Comparison of ENCODE assay signal across 8 cellular contexts in the genomic region with DNA sequence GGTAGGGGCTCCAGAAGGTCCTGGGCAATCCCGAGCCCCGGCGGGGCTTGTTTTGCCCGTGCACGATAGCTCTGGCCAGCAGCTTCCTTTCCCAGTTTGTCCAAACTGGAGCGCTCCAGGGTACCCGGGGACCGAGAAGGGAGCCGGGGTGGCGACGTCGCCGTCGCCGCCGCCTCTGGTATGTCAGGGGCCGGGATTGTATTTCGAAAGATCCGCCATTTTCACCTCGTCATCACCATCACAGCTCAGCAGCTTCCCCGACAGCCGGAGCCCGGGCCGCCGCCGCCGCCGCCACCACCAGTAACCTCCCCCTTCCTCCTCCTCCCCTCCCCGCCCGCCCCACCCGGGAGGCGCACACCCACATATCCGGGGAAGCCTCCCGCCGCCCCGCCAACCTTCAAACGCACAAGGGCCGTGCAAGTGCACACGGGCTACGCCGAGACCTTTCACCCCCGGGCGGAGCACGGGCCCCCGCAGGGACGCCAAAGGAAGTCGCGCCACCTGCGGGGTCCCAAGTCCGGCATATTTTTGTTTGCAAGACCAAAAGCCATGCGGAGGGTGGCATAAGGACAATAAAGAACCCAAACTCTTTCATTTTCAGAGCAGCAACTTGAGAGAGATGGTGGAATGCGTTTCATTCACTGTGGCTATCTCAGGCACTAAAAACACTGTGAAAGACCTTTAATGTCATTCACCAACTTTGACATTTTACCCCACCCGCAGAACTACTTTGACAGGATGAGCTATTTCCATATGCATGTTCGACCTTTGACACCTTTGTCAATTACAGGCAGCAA. TPM values are rescaled to one million over a fixed set of nuclear protein-coding genes. Genes with fewer than 3 reads are reported as not detected.
DNase-seq lines count a peak whose midpoint lies in the region; ATAC-seq and TF ChIP-seq lines count a peak whose summit lies in the region.

Gene LIN54, minus strand, starts transcription at position 302 of the 797 bp plus-strand sequence. CDS start 25,979 bp downstream, outside the sequence.

- no peaks in the 10 kb centered on the region for H3K9me3 ChIP-seq in A673 (ENCODE audit: low read depth, low read length, poor library complexity, severe bottlenecking)
- no peaks in the 10 kb centered on the region for H3K9me3 ChIP-seq in liver (ENCODE audit: control insufficient read depth in 4 of 4, low read length in 3 of 4)

- TF ChIP-seq RAD21 in liver (IDR thresholded peaks at IDR 0.05), result peak in 1 of 2 donors; percentile 14

- peak; percentile 66 for DNase-seq in A673 (ENCODE audit: low spot score)
- peak; percentile 15 for DNase-seq in NCI-H774 (lab: John Stamatoyannopoulos, UW)
- peak; percentile 80 to 84 for DNase-seq in activated CD4-positive, alpha-beta T cell treated with anti-CD3 and anti-CD28 coated beads, Interleukin-2, amount 50 U/mL, for 48 hours
- peak; percentile 83 for DNase-seq in dermis blood vessel endothelial cell
- peak; percentile 82 for DNase-seq in stimulated activated CD4-positive, alpha-beta T cell treated with anti-CD3 and anti-CD28 coated beads, Interleukin-4, amount 100 ng/mL, for 24 hours

- H3K27me3 ChIP-seq in A673 (replicated peaks; ENCODE audit: insufficient read depth, low read depth, low read length, poor library complexity) (no peaks in the 10 kb centered on the region), liver (ENCODE audit: control insufficient read depth in 4 of 4, insufficient read depth in 4 of 4, low read length in 3 of 4) (no peaks in the 10 kb centered on the region)

- ATAC-seq in GM18520 (IDR thresholded peaks at IDR 0.05; ENCODE audit: unreplicated experiment), result peak; percentile 25
- peak; percentile 42 for ATAC-seq in HG03066 (IDR thresholded peaks at IDR 0.05; ENCODE audit: low read depth, unreplicated experiment)

- CTCF ChIA-PET in A673 (lab: Charles Lee), result interaction anchor here (0.7 kb wide), 2 partner anchors 46 to 111 kb away, joined by 3 to 9 read pairs; no protein-coding TSS in a partner anchor

- POLR2A ChIA-PET in A673 (lab: Charles Lee; ENCODE audit: low non-redundant PET), result interaction anchor here (0.6 kb wide), 1 partner anchor 99 kb away, joined by 6 read pairs; no protein-coding TSS in a partner anchor

- no TSS peak for BruUV-seq in A673 (replicated peaks; lab: Mats Ljungman, UMichigan)

- intact Hi-C loops in A673 (cut with micrococcal nuclease; ENCODE audit: unreplicated experiment), result no loop called here

- H3K4me3 ChIP-seq in A673 (ENCODE audit: low read depth, low read length, poor library complexity, severe bottlenecking) (peak within 1 kb of the TSS; percentile 71), liver (ENCODE audit: low read depth in 1 of 3, low read length in 3 of 3) (peak within 1 kb of the TSS; percentile 89 to 96 (median 92))

- H3K27ac ChIP-seq in A673 (ENCODE audit: low read depth, low read length, poor library complexity, severe bottlenecking) (peak within 1 kb of the TSS; percentile 84), liver (ENCODE audit: low read depth in 1 of 2, low read length in 2 of 2) (peak within 1 kb of the TSS; percentile 77 to 82)

- under 1% methylated on average over 54 of the region's 54 CpGs for WGBS in liver

- H3K36me3 ChIP-seq in A673 (ENCODE audit: insufficient read depth, low read length, poor library complexity, severe bottlenecking), result no peaks in the 10 kb centered on the region
- no peaks in the 10 kb centered on the region for H3K36me3 ChIP-seq in liver (ENCODE audit: control insufficient read depth in 4 of 4, insufficient read depth in 3 of 4, low read depth in 1 of 4, low read length in 3 of 4)

- TF ChIP-seq CTCF in A673 (conservative IDR thresholded peaks at IDR 0.05; ENCODE audit: low read depth, low read length), result no peak
- TF ChIP-seq CTCF in liver (IDR thresholded peaks at IDR 0.05; ENCODE audit: low read depth, low read length, missing input control), result no peak

- H3K9ac ChIP-seq in liver (ENCODE audit: low read depth in 1 of 2, low read length in 2 of 2), result peak within 1 kb of the TSS; percentile 75 to 90

- H3K4me1 ChIP-seq in A673 (ENCODE audit: insufficient read depth, low read length, poor library complexity, severe bottlenecking), result no peaks in the 10 kb centered on the region
- peaks cover 2 to 33% (median 26%) of the 10 kb centered on the region in 4 donors for H3K4me1 ChIP-seq in liver (ENCODE audit: control insufficient read depth in 4 of 4, insufficient read depth in 4 of 4, low read length in 3 of 4)

TF ChIP-seq in liver, 16 proteins besides CTCF, POLR2A, EP300 and RAD21:
- TF ChIP-seq JUND (IDR thresholded peaks at IDR 0.05) (no peak), MAX (IDR thresholded peaks at IDR 0.05) (no peak), TAF1 (conservative IDR thresholded peaks at IDR 0.05) (no peak), FOXA2 (IDR thresholded peaks at IDR 0.05) (no peak), NR2F2 (IDR thresholded peaks at IDR 0.05) (no peak), REST (IDR thresholded peaks at IDR 0.05) (no peak), GABPA (IDR thresholded peaks at IDR 0.05 in 1 of 2, conservative IDR thresholded peaks at IDR 0.05 in 1 of 2) (peak in 1 of 2 donors; percentile 44), HNF4A (conservative IDR thresholded peaks at IDR 0.05) (peak in 1 of 2 donors; percentile 23), YY1 (IDR thresholded peaks at IDR 0.05) (peak; percentile 94), SP1 (IDR thresholded peaks at IDR 0.05) (no peak), ATF3 (IDR thresholded peaks at IDR 0.05) (no peak), HNF4G (IDR thresholded peaks at IDR 0.05) (no peak), EGR1 (IDR thresholded peaks at IDR 0.05; ENCODE audit: low read depth in 2 of 2) (no peak), FOXA1 (IDR thresholded peaks at IDR 0.05) (no peak), ZBTB33 (IDR thresholded peaks at IDR 0.05) (no peak), RXRA (IDR thresholded peaks at IDR 0.05) (no peak)

RNA-seq across cellular contexts. Expression of gene LIN54, which starts in this region (rescaled TPM):
- 14.8 and 16.0 TPM in 2 replicates for total RNA-seq in A673 (2021)
- 10.9 and 16.9 TPM in 2 replicates for total RNA-seq in dermis blood vessel endothelial cell
- total RNA-seq in liver, result 10 to 100 TPM in 1 of 2 donors, 1 to 10 TPM in 1; 7.8 to 17.1 TPM
- 1 to 10 TPM; 2.0 to 2.7 TPM for polyA plus RNA-seq in liver

Comparison
In these comparisons a context has a peak if more than half of its experiments do, and no peak if none do; other contexts are left out.
1. Peak in every context shown above with its lines: DNase-seq, ATAC-seq, H3K4me3 ChIP-seq and H3K27ac ChIP-seq.
2. DNase-seq: peak in every context shown above with its lines; median percentile 83 in dermis blood vessel endothelial cell; 82 in activated CD4-positive, alpha-beta T cell treated with anti-CD3 and anti-CD28 coated beads, Interleukin-2, amount 50 U/mL, for 48 hours; 82 in stimulated activated CD4-positive, alpha-beta T cell treated with anti-CD3 and anti-CD28 coated beads, Interleukin-4, amount 100 ng/mL, for 24 hours; 66 in A673; 15 in NCI-H774.